In genomic region chr18:45383228-45383627, GRCh38 we compare ENCODE assay signal across 16 cellular contexts.
DNase-seq lines count a peak whose midpoint lies in the region; ATAC-seq and TF ChIP-seq lines count a peak whose summit lies in the region.
"Had no signal": no experiment of that assay in that cellular context is flagged by ENCODE, and none has a peak within 500 bp of the region (broad histone marks: within the 10 kb centered on the region; RNA-seq: fewer than 3 reads in every experiment).

No MANE protein-coding gene starts in this region.

- H3K4me3 Mint-ChIP-seq in brain = no peak overlapping the region
- no peak overlapping the region for H3K4me3 Mint-ChIP-seq in nephron
- H3K4me3 Mint-ChIP-seq in stimulated activated memory B cell treated with anti-CD40 and anti-IgM and Interleukin-4, amounts not matched to agents 10 μg/mL and 1 μg/mL and 100 μg/mL, for 72 hours = no peak overlapping the region
- no peak overlapping the region for H3K4me3 Mint-ChIP-seq in natural killer cell
- H3K4me3 Mint-ChIP-seq: CD4-positive, alpha-beta memory T cell; GM23338; H9; HFFc6 had no signal

- DNase-seq in ELF-1 (ENCODE audit: low read depth, low spot score) (peak; percentile 52), natural killer cell (no peak)
- DNase-seq: C1 segment of cervical spinal cord; CD4-positive, alpha-beta memory T cell; COR-L47; DMS153; DND-41; GDM1; H9; HFFc6 had no signal

- ATAC-seq in GM21528 (IDR thresholded peaks at IDR 0.05; ENCODE audit: low FRiP score, unreplicated experiment) = no peak
- ATAC-seq in stimulated activated memory B cell treated with anti-CD40 and anti-IgM and Interleukin-4, amounts not matched to agents 10 μg/mL and 1 μg/mL and 100 μg/mL, for 72 hours = no peak
- ATAC-seq in natural killer cell = no peak
- ATAC-seq: HCT116 had no signal

- peaks cover 0 to 3% (median 2%) of the 10 kb centered on the region in 5 experiments for H3K9me3 Mint-ChIP-seq in brain
- H3K9me3 Mint-ChIP-seq in nephron = no peaks in the 10 kb centered on the region
- H3K9me3 Mint-ChIP-seq in stimulated activated memory B cell treated with anti-CD40 and anti-IgM and Interleukin-4, amounts not matched to agents 10 μg/mL and 1 μg/mL and 100 μg/mL, for 72 hours = no peaks in the 10 kb centered on the region
- no peaks in the 10 kb centered on the region for H3K9me3 Mint-ChIP-seq in natural killer cell
- H3K9me3 Mint-ChIP-seq: CD4-positive, alpha-beta memory T cell; GM23338; H9; HFFc6 had no signal

- no peak for TF ChIP-seq CTCF in brain (conservative IDR thresholded peaks at IDR 0.05)
- TF ChIP-seq CTCF in nephron (IDR thresholded peaks at IDR 0.05; ENCODE audit: unreplicated experiment in 3 of 3) = no peak
- TF ChIP-seq CTCF in natural killer cell (IDR thresholded peaks at IDR 0.05) = no peak

- H3K4me1 Mint-ChIP-seq in brain = peaks cover 54% of the 10 kb centered on the region
- peaks cover 58% of the 10 kb centered on the region for H3K4me1 Mint-ChIP-seq in nephron
- H3K4me1 Mint-ChIP-seq in stimulated activated memory B cell treated with anti-CD40 and anti-IgM and Interleukin-4, amounts not matched to agents 10 μg/mL and 1 μg/mL and 100 μg/mL, for 72 hours = peaks cover 5% of the 10 kb centered on the region
- H3K4me1 Mint-ChIP-seq in natural killer cell = peaks cover 0 to 13% of the 10 kb centered on the region in 2 donors
- H3K4me1 Mint-ChIP-seq: CD4-positive, alpha-beta memory T cell had no signal

- no peaks in the 10 kb centered on the region for H3K27me3 Mint-ChIP-seq in brain
- H3K27me3 Mint-ChIP-seq in nephron (ENCODE audit: low read depth) = no peaks in the 10 kb centered on the region
- H3K27me3 Mint-ChIP-seq in stimulated activated memory B cell treated with anti-CD40 and anti-IgM and Interleukin-4, amounts not matched to agents 10 μg/mL and 1 μg/mL and 100 μg/mL, for 72 hours = peaks cover 23% of the 10 kb centered on the region
- H3K27me3 Mint-ChIP-seq in natural killer cell (ENCODE audit: low read depth in 2 of 2) = peaks cover 13 to 29% of the 10 kb centered on the region in 2 donors

- peak overlapping the region in 4 of 5 experiments; percentile 55 to 67 (median 63) for H3K27ac Mint-ChIP-seq in brain
- H3K27ac Mint-ChIP-seq in nephron = peak overlapping the region; percentile 53 to 74 (median 65)
- no peak overlapping the region for H3K27ac Mint-ChIP-seq in stimulated activated memory B cell treated with anti-CD40 and anti-IgM and Interleukin-4, amounts not matched to agents 10 μg/mL and 1 μg/mL and 100 μg/mL, for 72 hours
- H3K27ac Mint-ChIP-seq in natural killer cell = no peak overlapping the region
- H3K27ac Mint-ChIP-seq: CD4-positive, alpha-beta memory T cell; GM23338; HFFc6 had no signal

- intact Hi-C loops in natural killer cell (cut with micrococcal nuclease) = no loop called here

- no peaks in the 10 kb centered on the region for H3K36me3 Mint-ChIP-seq in brain
- no peaks in the 10 kb centered on the region for H3K36me3 Mint-ChIP-seq in nephron (ENCODE audit: low read depth)
- no peaks in the 10 kb centered on the region for H3K36me3 Mint-ChIP-seq in stimulated activated memory B cell treated with anti-CD40 and anti-IgM and Interleukin-4, amounts not matched to agents 10 μg/mL and 1 μg/mL and 100 μg/mL, for 72 hours
- H3K36me3 Mint-ChIP-seq in natural killer cell = no peaks in the 10 kb centered on the region
- H3K36me3 Mint-ChIP-seq: CD4-positive, alpha-beta memory T cell had no signal

Comparison
In these comparisons a context has a peak if more than half of its experiments do, and no peak if none do; other contexts are left out.
1. H3K27ac Mint-ChIP-seq: peak in brain (4 of 5) and nephron (3 of 3); none in stimulated activated memory B cell treated with anti-CD40 and anti-IgM and Interleukin-4, amounts not matched to agents 10 μg/mL and 1 μg/mL and 100 μg/mL, for 72 hours (single experiment) and natural killer cell (0 of 2).